In genomic region chr16:18985254-18985653, GRCh38 we compare ENCODE assay signal across 4 cellular contexts.
TF ChIP-seq lines count a peak whose summit lies in the region.

No MANE protein-coding gene starts in this region.

TF ChIP-seq in A549, 52 proteins besides CTCF, POLR2A, EP300 and RAD21:
- peak; percentile 84 for TF ChIP-seq MAFK (IDR thresholded peaks at IDR 0.05; ENCODE audit: partially characterized antibody)

TF ChIP-seq in IMR-90, 13 proteins besides CTCF, POLR2A, EP300 and RAD21:
- TF ChIP-seq MAFK (IDR thresholded peaks at IDR 0.05; ENCODE audit: low read depth, low read length), result peak; percentile 88

TF ChIP-seq in K562, 482 proteins besides CTCF, POLR2A, EP300 and RAD21:
- peak; percentile 68 for TF ChIP-seq MAFK (IDR thresholded peaks at IDR 0.05; ENCODE audit: low read length)
- TF ChIP-seq MAFF (IDR thresholded peaks at IDR 0.05; ENCODE audit: low read length), result peak; percentile 54; the same call in 1 of the 2 replicates

TF ChIP-seq in HepG2, 621 proteins besides CTCF, POLR2A, EP300 and RAD21:
- TF ChIP-seq MAFF (IDR thresholded peaks at IDR 0.05; ENCODE audit: low read depth, low read length), result peak; percentile 91
- TF ChIP-seq MAFK (conservative IDR thresholded peaks at IDR 0.05 in 1 of 2, IDR thresholded peaks at IDR 0.05 in 1 of 2; ENCODE audit: low read length in 2 of 2), result peak; percentile 85 to 90
TF ChIP-seq in HepG2: peak in this region for 2; not testable (repeated sequence) for 619.
